ENCODE assay signal across 1 cellular context in genomic region chr4:102429553-102429952, GRCh38.
TF ChIP-seq lines count a peak whose summit lies in the region.

No MANE protein-coding gene starts in this region.

TF ChIP-seq in SK-N-SH, 30 proteins besides CTCF, POLR2A, EP300 and RAD21 (continued from another document):
- TF ChIP-seq REST (IDR thresholded peaks at IDR 0.05; ENCODE audit: low read depth, low read length), result no peak
- no peak for TF ChIP-seq RFX5 (IDR thresholded peaks at IDR 0.05; ENCODE audit: low read length)
- TF ChIP-seq POLR2AphosphoS5 (IDR thresholded peaks at IDR 0.05; ENCODE audit: low read depth, low read length), result no peak
- TF ChIP-seq GATA2 (CRISPR knock-in tag; IDR thresholded peaks at IDR 0.05), result no peak
- no peak for TF ChIP-seq SIN3A (IDR thresholded peaks at IDR 0.05; ENCODE audit: borderline replicate concordance, low read depth, low read length)
- TF ChIP-seq NFIC (IDR thresholded peaks at IDR 0.05; ENCODE audit: borderline replicate concordance), result peak; percentile 48; the same call in 1 of the 2 replicates
- TF ChIP-seq MXI1 (IDR thresholded peaks at IDR 0.05; ENCODE audit: low read depth, low read length), result no peak
- no peak for TF ChIP-seq RCOR1 (IDR thresholded peaks at IDR 0.05; ENCODE audit: low read length)
- TF ChIP-seq SMC3 (IDR thresholded peaks at IDR 0.05; ENCODE audit: low read depth, low read length), result no peak
- TF ChIP-seq YY1 (IDR thresholded peaks at IDR 0.05; ENCODE audit: low read depth), result no peak
- TF ChIP-seq FOXJ3 (CRISPR knock-in tag; IDR thresholded peaks at IDR 0.05), result no peak
- no peak for TF ChIP-seq ZBTB33 (IDR thresholded peaks at IDR 0.05; ENCODE audit: borderline replicate concordance, low read depth)
- no peak for TF ChIP-seq EZH2phosphoT487 (IDR thresholded peaks at IDR 0.05; ENCODE audit: borderline replicate concordance, low read depth)
- TF ChIP-seq TCF12 (IDR thresholded peaks at IDR 0.05), result peak; percentile 53
- TF ChIP-seq MEF2A (IDR thresholded peaks at IDR 0.05; ENCODE audit: borderline replicate concordance, low read depth), result no peak
